17 cellular contexts compared by ENCODE assay signal in the genomic region with DNA sequence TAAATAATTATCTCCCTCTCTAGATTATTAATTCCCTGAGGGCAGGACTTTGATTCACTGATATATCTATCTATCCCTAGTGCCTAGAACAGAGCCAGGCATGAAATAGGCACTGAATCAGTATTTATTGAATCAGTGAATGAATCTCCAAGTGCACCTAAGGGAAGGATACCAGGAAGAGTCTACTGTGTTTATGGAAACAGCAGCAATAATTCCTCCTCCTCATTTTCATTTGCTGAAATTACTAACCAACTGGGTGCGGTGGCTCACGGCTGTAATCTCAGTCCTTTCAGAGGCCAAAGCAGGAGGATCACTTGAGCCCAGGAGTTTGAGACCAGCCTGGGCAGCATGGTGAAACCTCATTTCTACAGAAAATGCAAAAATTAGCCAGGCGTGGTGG.
DNase-seq lines count a peak whose midpoint lies in the region; ATAC-seq, FAIRE-seq and TF ChIP-seq lines count a peak whose summit lies in the region.
"Had no signal": no experiment of that assay in that cellular context is flagged by ENCODE, and none has a peak within 500 bp of the region (broad histone marks: within the 10 kb centered on the region; RNA-seq: fewer than 3 reads in every experiment).

No MANE protein-coding gene starts in this region.

- no peak for FAIRE-seq in A549 (lab: Jason Lieb, UNC)
- FAIRE-seq: D721Med, G401.6, GM12891, GM19239 had no signal

- no peaks in the 10 kb centered on the region for H3K27me3 ChIP-seq in right lobe of liver
- H3K27me3 ChIP-seq: BE2C had no signal

- H3K4me3 ChIP-seq in A549 = no peak overlapping the region
- no peak overlapping the region for H3K4me3 ChIP-seq in right lobe of liver
- H3K4me3 ChIP-seq: HAP-1 had no signal

- 96% methylated on average over 3 of the region's 3 CpGs for WGBS in A549 (ENCODE audit: missing lambda C conversion rate)
- 95% methylated on average over 3 of the region's 3 CpGs for WGBS in right lobe of liver (ENCODE audit: insufficient coverage, low coverage, low lambda C conversion rate, missing lambda C conversion rate)

- H3K27ac ChIP-seq in A549 (peak overlapping the region; percentile 39 to 62; a peak in 1 of 6 replicates), RWPE1 (peak overlapping the region; percentile 64), right lobe of liver (peak overlapping the region; percentile 80 to 92 (median 84))

- POLR2A ChIA-PET in A549 (lab: Yijun Ruan, JAX) (no interaction called here), RWPE1 (lab: Yijun Ruan, JAX; ENCODE audit: low non-redundant PET) (no interaction called here)

- H3K4me1 ChIP-seq in A549 = peaks cover 76% of the 10 kb centered on the region
- peaks cover 0 to 40% (median 20%) of the 10 kb centered on the region in 4 donors for H3K4me1 ChIP-seq in right lobe of liver

- H3K36me3 ChIP-seq in right lobe of liver = no peaks in the 10 kb centered on the region
- H3K36me3 ChIP-seq: BE2C, HAP-1 had no signal

- TF ChIP-seq CTCF in A549 (IDR thresholded peaks at IDR 0.05) (no peak; the same call in 2 of the 3 replicates), RWPE1 (conservative IDR thresholded peaks at IDR 0.05; ENCODE audit: low read depth) (no peak), right lobe of liver (IDR thresholded peaks at IDR 0.05) (no peak)

- no peak for TF ChIP-seq EP300 in A549 (IDR thresholded peaks at IDR 0.05)

- TF ChIP-seq POLR2A in A549 (IDR thresholded peaks at IDR 0.05; ENCODE audit: low read length) (no peak), right lobe of liver (IDR thresholded peaks at IDR 0.05) (no peak)

- no peak overlapping the region; the same call in 2 of the 3 replicates for H3K4me2 ChIP-seq in A549

- ATAC-seq in A549 = no peak
- ATAC-seq in right lobe of liver = no peak
- ATAC-seq in HG03565 (IDR thresholded peaks at IDR 0.05; ENCODE audit: unreplicated experiment) = no peak

- TF ChIP-seq RAD21 in A549 (conservative IDR thresholded peaks at IDR 0.05 in 1 of 2, IDR thresholded peaks at IDR 0.05 in 1 of 2) = no peak

- CTCF ChIA-PET in A549 (lab: Yijun Ruan, JAX) = interaction anchor here (1.0 to 1.8 kb wide), 6 partner anchors 15 to 274 kb away, joined by 3 to 5 read pairs (median 4); no protein-coding TSS in a partner anchor
- CTCF ChIA-PET in RWPE1 (lab: Yijun Ruan, JAX) = interaction anchor here (0.7 kb wide), 1 partner anchor 108 kb away, joined by 3 read pairs; no protein-coding TSS in a partner anchor

- no peaks in the 10 kb centered on the region for H3K9me3 ChIP-seq in A549
- H3K9me3 ChIP-seq in right lobe of liver = no peaks in the 10 kb centered on the region
- H3K9me3 ChIP-seq: BE2C, Caco-2, HAP-1 had no signal

- DNase-seq in A549 (ENCODE audit: low read depth in 1 of 2, low spot score in 1 of 2) (no peak), RWPE1 (ENCODE audit: low spot score) (no peak), right lobe of liver (no peak), ureter (ENCODE audit: low spot score) (peak; percentile 8), cerebellar cortex (ENCODE audit: low spot score) (no peak)
- DNase-seq: ACHN; C1 segment of cervical spinal cord; Caco-2; CD4-positive, CD25-positive, alpha-beta regulatory T cell; CD8-positive, alpha-beta memory T cell had no signal

- intact Hi-C loops in right lobe of liver (cut with DNase I) = no loop called here

TF ChIP-seq in A549, 52 proteins besides CTCF, POLR2A, EP300 and RAD21:
- TF ChIP-seq KDM1A (IDR thresholded peaks at IDR 0.05; ENCODE audit: low read depth) (no peak), ZFP36 (IDR thresholded peaks at IDR 0.05; ENCODE audit: borderline replicate concordance, partially characterized antibody) (no peak), SREBF2 (IDR thresholded peaks at IDR 0.05) (no peak), CHD4 (IDR thresholded peaks at IDR 0.05; ENCODE audit: borderline replicate concordance) (no peak), CBX2 (IDR thresholded peaks at IDR 0.05; ENCODE audit: borderline replicate concordance, low read depth) (no peak), FOSL2 (IDR thresholded peaks at IDR 0.05) (no peak), FOSL2 (CRISPR knock-in tag; IDR thresholded peaks at IDR 0.05) (no peak), FOXS1 (CRISPR knock-in tag; IDR thresholded peaks at IDR 0.05) (no peak)
- TF ChIP-seq, protein P1, sequence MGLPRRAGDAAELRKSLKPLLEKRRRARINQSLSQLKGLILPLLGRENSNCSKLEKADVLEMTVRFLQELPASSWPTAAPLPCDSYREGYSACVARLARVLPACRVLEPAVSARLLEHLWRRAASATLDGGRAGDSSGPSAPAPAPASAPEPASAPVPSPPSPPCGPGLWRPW (IDR thresholded peaks at IDR 0.05) = no peak
- TF ChIP-seq, protein P2, sequence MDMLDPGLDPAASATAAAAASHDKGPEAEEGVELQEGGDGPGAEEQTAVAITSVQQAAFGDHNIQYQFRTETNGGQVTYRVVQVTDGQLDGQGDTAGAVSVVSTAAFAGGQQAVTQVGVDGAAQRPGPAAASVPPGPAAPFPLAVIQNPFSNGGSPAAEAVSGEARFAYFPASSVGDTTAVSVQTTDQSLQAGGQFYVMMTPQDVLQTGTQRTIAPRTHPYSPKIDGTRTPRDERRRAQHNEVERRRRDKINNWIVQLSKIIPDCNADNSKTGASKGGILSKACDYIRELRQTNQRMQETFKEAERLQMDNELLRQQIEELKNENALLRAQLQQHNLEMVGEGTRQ (IDR thresholded peaks at IDR 0.05) = no peak
- TF ChIP-seq, protein P3, sequence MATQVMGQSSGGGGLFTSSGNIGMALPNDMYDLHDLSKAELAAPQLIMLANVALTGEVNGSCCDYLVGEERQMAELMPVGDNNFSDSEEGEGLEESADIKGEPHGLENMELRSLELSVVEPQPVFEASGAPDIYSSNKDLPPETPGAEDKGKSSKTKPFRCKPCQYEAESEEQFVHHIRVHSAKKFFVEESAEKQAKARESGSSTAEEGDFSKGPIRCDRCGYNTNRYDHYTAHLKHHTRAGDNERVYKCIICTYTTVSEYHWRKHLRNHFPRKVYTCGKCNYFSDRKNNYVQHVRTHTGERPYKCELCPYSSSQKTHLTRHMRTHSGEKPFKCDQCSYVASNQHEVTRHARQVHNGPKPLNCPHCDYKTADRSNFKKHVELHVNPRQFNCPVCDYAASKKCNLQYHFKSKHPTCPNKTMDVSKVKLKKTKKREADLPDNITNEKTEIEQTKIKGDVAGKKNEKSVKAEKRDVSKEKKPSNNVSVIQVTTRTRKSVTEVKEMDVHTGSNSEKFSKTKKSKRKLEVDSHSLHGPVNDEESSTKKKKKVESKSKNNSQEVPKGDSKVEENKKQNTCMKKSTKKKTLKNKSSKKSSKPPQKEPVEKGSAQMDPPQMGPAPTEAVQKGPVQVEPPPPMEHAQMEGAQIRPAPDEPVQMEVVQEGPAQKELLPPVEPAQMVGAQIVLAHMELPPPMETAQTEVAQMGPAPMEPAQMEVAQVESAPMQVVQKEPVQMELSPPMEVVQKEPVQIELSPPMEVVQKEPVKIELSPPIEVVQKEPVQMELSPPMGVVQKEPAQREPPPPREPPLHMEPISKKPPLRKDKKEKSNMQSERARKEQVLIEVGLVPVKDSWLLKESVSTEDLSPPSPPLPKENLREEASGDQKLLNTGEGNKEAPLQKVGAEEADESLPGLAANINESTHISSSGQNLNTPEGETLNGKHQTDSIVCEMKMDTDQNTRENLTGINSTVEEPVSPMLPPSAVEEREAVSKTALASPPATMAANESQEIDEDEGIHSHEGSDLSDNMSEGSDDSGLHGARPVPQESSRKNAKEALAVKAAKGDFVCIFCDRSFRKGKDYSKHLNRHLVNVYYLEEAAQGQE (IDR thresholded peaks at IDR 0.05) = no peak
